In the genomic region with DNA sequence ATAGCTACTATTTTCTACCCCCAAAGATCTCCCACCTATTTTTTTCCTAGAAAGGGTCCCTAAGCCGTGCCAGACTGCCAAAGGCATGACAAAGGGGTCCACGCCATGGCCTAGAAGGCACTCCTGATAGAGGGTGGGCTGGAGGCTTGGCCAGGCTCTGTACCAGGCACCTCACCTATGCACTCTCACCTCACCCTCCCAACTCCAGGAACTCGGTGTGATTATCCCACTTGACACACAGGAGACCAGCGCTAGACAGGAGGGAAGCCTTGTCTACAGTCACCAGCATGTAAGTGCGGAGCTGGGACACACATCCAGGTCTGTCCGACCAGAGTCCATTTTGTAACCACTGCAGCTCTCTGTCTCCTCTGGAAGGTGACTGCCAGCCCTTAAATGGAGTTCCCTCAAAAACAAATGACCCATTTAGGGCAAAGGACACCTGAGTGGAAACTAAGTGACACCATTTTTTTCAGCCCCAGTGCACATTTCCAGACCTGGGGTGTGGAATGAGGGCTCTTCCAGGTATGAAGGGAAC, we compare ENCODE assay signal across 21 cellular contexts.
"Had no signal": no experiment of that assay in that cellular context is flagged by ENCODE, and none has a peak within 500 bp of the region (broad histone marks: within the 10 kb centered on the region; RNA-seq: fewer than 3 reads in every experiment).

No MANE protein-coding gene starts in this region.

- H3K27ac ChIP-seq: hepatocyte, psoas muscle, skin epidermis, stomach, thoracic aorta, upper lobe of left lung had no signal

- H3K4me1 ChIP-seq: psoas muscle had no signal

- H3K27ac Mint-ChIP-seq: naive thymus-derived CD4-positive, alpha-beta T cell; nephron progenitor cell had no signal

- H3K36me3 Mint-ChIP-seq: naive thymus-derived CD4-positive, alpha-beta T cell had no signal

- H3K4me3 Mint-ChIP-seq: naive thymus-derived CD4-positive, alpha-beta T cell; nephron progenitor cell had no signal

- H3K9me3 ChIP-seq: psoas muscle, stomach, thoracic aorta, upper lobe of left lung had no signal

- H3K4me2 ChIP-seq: hepatocyte had no signal

- ATAC-seq: left colon; left ventricle myocardium superior; naive thymus-derived CD4-positive, alpha-beta T cell; psoas muscle; sciatic nerve had no signal

- H3K36me3 ChIP-seq: stomach, thoracic aorta, upper lobe of left lung had no signal

- H3K4me3 ChIP-seq: hepatocyte, lung, psoas muscle, skin epidermis, stomach, thoracic aorta, upper lobe of left lung had no signal

- H3K9me3 Mint-ChIP-seq: naive thymus-derived CD4-positive, alpha-beta T cell had no signal

- H3K27me3 ChIP-seq: hepatocyte, upper lobe of left lung had no signal

- H2AFZ ChIP-seq: hepatocyte had no signal

- DNase-seq: central memory CD4-positive, alpha-beta T cell; erythroblast; foreskin melanocyte; head of caudate nucleus; left colon; left ventricle myocardium superior; mesenchymal stem cell; naive thymus-derived CD4-positive, alpha-beta T cell; nephron progenitor cell; psoas muscle; retina; stimulated activated CD4-positive, alpha-beta T cell treated with anti-CD3 and anti-CD28 coated beads, Interleukin-2, amount 100 ng/mL, for 24 hours; stimulated activated naive CD4-positive, alpha-beta T cell; stomach; substantia nigra; upper lobe of left lung had no signal

- H3K79me2 ChIP-seq: hepatocyte had no signal
